13 cellular contexts compared by ENCODE assay signal in the genomic region with DNA sequence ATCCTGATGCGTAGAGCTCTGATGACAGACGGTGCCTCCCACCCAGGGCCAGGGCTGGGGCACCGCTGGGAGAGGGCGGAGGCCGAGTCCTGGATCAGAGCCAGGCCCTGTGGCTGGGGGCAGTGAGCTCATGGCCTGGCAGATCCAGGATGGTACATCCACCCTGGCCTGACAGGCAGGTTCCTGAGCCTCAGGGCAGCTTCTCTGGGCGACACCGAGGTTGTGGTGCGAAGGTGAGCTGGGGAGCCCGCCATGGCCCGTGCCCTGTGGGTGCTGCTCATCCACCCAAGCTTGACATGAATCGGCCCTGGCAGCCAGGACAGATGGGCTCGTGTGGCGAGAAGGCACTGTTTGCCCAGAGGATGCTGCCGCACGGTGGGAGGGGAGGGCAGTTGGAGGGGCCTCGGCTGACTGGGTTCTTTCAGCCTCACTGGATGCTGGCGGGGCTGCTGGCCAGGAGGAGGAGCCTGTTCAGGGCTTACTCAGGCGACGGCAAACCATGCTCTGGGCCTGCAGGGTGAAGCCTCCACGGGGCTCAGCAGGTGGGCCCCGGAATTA. TPM values are rescaled to one million over a fixed set of nuclear protein-coding genes. Genes with fewer than 3 reads are reported as not detected.
DNase-seq lines count a peak whose midpoint lies in the region; ATAC-seq and TF ChIP-seq lines count a peak whose summit lies in the region.
"Had no signal": no experiment of that assay in that cellular context is flagged by ENCODE, and none has a peak within 500 bp of the region (broad histone marks: within the 10 kb centered on the region; RNA-seq: fewer than 3 reads in every experiment).

No MANE protein-coding gene starts in this region.

- H3K36me3 Mint-ChIP-seq in Calu3 (ENCODE audit: insufficient read depth, unreplicated experiment): no peaks in the 10 kb centered on the region
- H3K36me3 Mint-ChIP-seq: CD4-positive, alpha-beta memory T cell; type B pancreatic cell had no signal

- H3K9me3 Mint-ChIP-seq in Calu3 (ENCODE audit: low read depth, unreplicated experiment): no peaks in the 10 kb centered on the region
- H3K9me3 Mint-ChIP-seq in stimulated activated naive CD8-positive, alpha-beta T cell treated with anti-CD3 and anti-CD28 coated beads, Interleukin-15, amount 100 ng/mL, for 72 hours: no peaks in the 10 kb centered on the region
- H3K9me3 Mint-ChIP-seq: type B pancreatic cell had no signal

- H3K27me3 Mint-ChIP-seq in Calu3 (ENCODE audit: unreplicated experiment): peaks cover 100% of the 10 kb centered on the region
- H3K27me3 Mint-ChIP-seq in stimulated activated naive CD8-positive, alpha-beta T cell treated with anti-CD3 and anti-CD28 coated beads, Interleukin-15, amount 100 ng/mL, for 72 hours: peaks cover 27% of the 10 kb centered on the region

- no peak overlapping the region for H3K4me3 ChIP-seq in choroid plexus epithelial cell (ENCODE audit: low read depth, low read length)
- H3K4me3 ChIP-seq: mucosa of descending colon had no signal

- H3K4me1 Mint-ChIP-seq in Calu3 (ENCODE audit: low read depth, unreplicated experiment): no peaks in the 10 kb centered on the region
- H3K4me1 Mint-ChIP-seq in stimulated activated naive CD8-positive, alpha-beta T cell treated with anti-CD3 and anti-CD28 coated beads, Interleukin-15, amount 100 ng/mL, for 72 hours: peaks cover 3% of the 10 kb centered on the region
- H3K4me1 Mint-ChIP-seq: CD4-positive, alpha-beta memory T cell had no signal

- ATAC-seq in stimulated activated naive CD8-positive, alpha-beta T cell treated with anti-CD3 and anti-CD28 coated beads, Interleukin-15, amount 100 ng/mL, for 72 hours: no peak
- ATAC-seq in GM21526 (IDR thresholded peaks at IDR 0.05; ENCODE audit: low FRiP score, unreplicated experiment): no peak
- ATAC-seq: mucosa of descending colon had no signal

- DNase-seq in Calu3 (peak; percentile 36), NCI-H1694 treated with DMSO at 0.1 percent for 48 hours (lab: John Stamatoyannopoulos, UW) (peak; percentile 97), choroid plexus epithelial cell (ENCODE audit: low read depth) (peak; percentile 24), occipital lobe (lab: John Stamatoyannopoulos, UW) (peak; percentile 48), HT-29 (ENCODE audit: low spot score) (no peak)
- DNase-seq in activated effector memory CD4-positive, alpha-beta T cell treated with anti-CD3 and anti-CD28 coated beads, Interleukin-2, amount 50 U/mL, for 16 hours: no peak
- DNase-seq in stimulated activated naive CD8-positive, alpha-beta T cell treated with anti-CD3 and anti-CD28 coated beads, Interleukin-15, amount 100 ng/mL, for 72 hours: no peak
- DNase-seq: CD4-positive, alpha-beta memory T cell; T-helper 9 cell had no signal

- H3K27ac Mint-ChIP-seq in Calu3 (ENCODE audit: unreplicated experiment): no peak overlapping the region
- H3K27ac Mint-ChIP-seq in stimulated activated naive CD8-positive, alpha-beta T cell treated with anti-CD3 and anti-CD28 coated beads, Interleukin-15, amount 100 ng/mL, for 72 hours: no peak overlapping the region
- H3K27ac Mint-ChIP-seq: CD4-positive, alpha-beta memory T cell had no signal

- H3K4me3 Mint-ChIP-seq in Calu3 (ENCODE audit: low read depth, unreplicated experiment): no peak overlapping the region
- no peak overlapping the region for H3K4me3 Mint-ChIP-seq in stimulated activated naive CD8-positive, alpha-beta T cell treated with anti-CD3 and anti-CD28 coated beads, Interleukin-15, amount 100 ng/mL, for 72 hours
- H3K4me3 Mint-ChIP-seq: CD4-positive, alpha-beta memory T cell; type B pancreatic cell had no signal

- CTCF ChIA-PET in Calu3 (lab: Charles Lee): interaction anchor here (0.7 kb wide), 1 partner anchor 22 kb away, joined by 4 read pairs; no protein-coding TSS in a partner anchor

- intact Hi-C loops in Calu3 (cut with micrococcal nuclease; ENCODE audit: unreplicated experiment): no loop called here

- TF ChIP-seq CTCF in Calu3 (IDR thresholded peaks at IDR 0.05; ENCODE audit: unreplicated experiment) (no peak), choroid plexus epithelial cell (conservative IDR thresholded peaks at IDR 0.05; ENCODE audit: low read depth, low read length) (no peak)

- BruUV-seq in Calu3 (replicated peaks; lab: Mats Ljungman, UMichigan): no TSS peak

RNA-seq across cellular contexts. Expression of gene LRTM2, which starts 16.6 kb away (rescaled TPM):
- total RNA-seq in Calu3 (2022) (not detected in 2 replicates), occipital lobe (4.5 TPM)
- total RNA-seq in HT-29 (2014; rRNA removed; shearing (Covaris generic)): not detected in 2 replicates
- total RNA-seq: CD4-positive, alpha-beta memory T cell; endothelial cell of umbilical vein; mucosa of descending colon had no signal

Comparison
In these comparisons a context has a peak if more than half of its experiments do, and no peak if none do; other contexts are left out.
1. DNase-seq: peak in Calu3 (single experiment), NCI-H1694 treated with DMSO at 0.1 percent for 48 hours (single experiment), choroid plexus epithelial cell (single experiment) and occipital lobe (single experiment); none in HT-29 (single experiment), activated effector memory CD4-positive, alpha-beta T cell treated with anti-CD3 and anti-CD28 coated beads, Interleukin-2, amount 50 U/mL, for 16 hours (single experiment) and stimulated activated naive CD8-positive, alpha-beta T cell treated with anti-CD3 and anti-CD28 coated beads, Interleukin-15, amount 100 ng/mL, for 72 hours (0 of 2).